In the genomic region with DNA sequence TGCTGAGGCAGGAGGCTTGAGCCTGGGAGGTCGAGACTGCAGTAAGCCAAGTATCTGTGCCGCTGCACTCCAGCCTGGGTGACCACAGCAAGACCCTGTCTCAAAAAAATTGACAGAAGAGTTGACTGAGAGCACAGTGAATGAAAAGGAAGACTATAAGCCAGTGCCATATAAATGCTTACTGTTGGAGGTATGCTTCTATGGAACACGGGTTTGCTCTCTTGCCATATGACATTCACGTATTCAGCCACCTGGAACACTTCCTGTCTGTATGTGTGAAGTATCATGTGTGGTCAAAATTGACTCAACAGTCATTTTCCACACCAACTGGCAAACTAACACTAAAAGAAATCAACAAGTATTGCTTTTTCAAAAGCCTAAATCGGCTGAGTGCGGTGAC, we compare ENCODE assay signal across 1 cellular context.
TF ChIP-seq lines count a peak whose summit lies in the region.

No MANE protein-coding gene starts in this region.

TF ChIP-seq in GM12878, 131 proteins besides CTCF, POLR2A, EP300 and RAD21:
- TF ChIP-seq BHLHE40 (IDR thresholded peaks at IDR 0.05; ENCODE audit: borderline replicate concordance in 1 of 2, low read depth in 2 of 2, low read length in 1 of 2) (peak in 1 of 2 experiments; percentile 21; a peak in 1 of 4 replicates), RUNX3 (IDR thresholded peaks at IDR 0.05; ENCODE audit: low read length) (peak; percentile 11; the same call in 1 of the 2 replicates), PAX5 (IDR thresholded peaks at IDR 0.05; ENCODE audit: borderline replicate concordance, low read depth, low read length) (0 out of 2 replicates have a peak, but pooled peaks have one; percentile 37)
